In genomic region chr1:46485564-46486431, GRCh38 we compare ENCODE assay signal across 36 cellular contexts. TPM values are rescaled to one million over a fixed set of nuclear protein-coding genes. Genes with fewer than 3 reads are reported as not detected.
DNase-seq lines count a peak whose midpoint lies in the region; ATAC-seq and TF ChIP-seq lines count a peak whose summit lies in the region.
"Had no signal": no experiment of that assay in that cellular context is flagged by ENCODE, and none has a peak within 500 bp of the region (broad histone marks: within the 10 kb centered on the region; RNA-seq: fewer than 3 reads in every experiment).

No MANE protein-coding gene starts in this region.

- H3K4me2 ChIP-seq in GM23338 (peak overlapping the region; percentile 80), hepatocyte (peak overlapping the region; percentile 54), neural progenitor cell (peak overlapping the region; percentile 82)
- H3K4me2 ChIP-seq: BLaER1 had no signal

- H2AFZ ChIP-seq in GM23338 (peak overlapping the region; percentile 59), hepatocyte (no peak overlapping the region), neural progenitor cell (replicated peaks) (no peak overlapping the region)
- H2AFZ ChIP-seq: parathyroid adenoma had no signal

- H3K27me3 Mint-ChIP-seq in GM23338 (ENCODE audit: insufficient read depth, low read depth, poor library complexity), result peaks cover 91% of the 10 kb centered on the region
- H3K27me3 Mint-ChIP-seq in neural progenitor cell (ENCODE audit: insufficient read depth, low read depth), result peaks cover 83% of the 10 kb centered on the region
- H3K27me3 Mint-ChIP-seq in chondrocyte (ENCODE audit: low read depth), result peaks cover 73% of the 10 kb centered on the region

- H3K36me3 Mint-ChIP-seq in GM23338 (ENCODE audit: low read depth) (no peaks in the 10 kb centered on the region; the same call in 2 of the 3 replicates), neural progenitor cell (no peaks in the 10 kb centered on the region), chondrocyte (ENCODE audit: low read depth) (no peaks in the 10 kb centered on the region)

- H3K36me3 ChIP-seq in GM23338 (ENCODE audit: insufficient read depth), result no peaks in the 10 kb centered on the region
- no peaks in the 10 kb centered on the region for H3K36me3 ChIP-seq in hepatocyte (replicated peaks; ENCODE audit: insufficient read depth, low read depth)
- no peaks in the 10 kb centered on the region for H3K36me3 ChIP-seq in neural progenitor cell
- H3K36me3 ChIP-seq: BLaER1, gastrocnemius medialis, upper lobe of right lung had no signal

- ATAC-seq in GM23338, result peak; percentile 6
- no peak for ATAC-seq in GM18519 (IDR thresholded peaks at IDR 0.05; ENCODE audit: low FRiP score, unreplicated experiment)
- ATAC-seq: gastrocnemius medialis; mucosa of descending colon; right cardiac atrium; stimulated activated effector memory CD8-positive, alpha-beta T cell treated with anti-CD3 and anti-CD28 coated beads, Interleukin-12 subunit alpha, Interleukin-12 subunit beta, amount 100 ng/mL, for 72 hours; T-helper 17 cell; upper lobe of right lung had no signal

- DNase-seq in GM23338 (ENCODE audit: low spot score), result peak; percentile 60
- DNase-seq in NCI-H2227 (lab: John Stamatoyannopoulos, UW; ENCODE audit: unreplicated experiment), result peak; percentile 74
- DNase-seq in hepatocyte (ENCODE audit: low spot score), result no peak
- peak; percentile 69 for DNase-seq in neural progenitor cell (ENCODE audit: low spot score)
- no peak for DNase-seq in chondrocyte (ENCODE audit: low spot score)
- no peak for DNase-seq in AG20443 (ENCODE audit: low spot score)
- DNase-seq in HPDE6-E6E7 (ENCODE audit: extremely low spot score), result no peak
- DNase-seq: activated CD4-positive, alpha-beta T cell treated with anti-CD3 and anti-CD28 coated beads for 48 hours; activated effector memory CD4-positive, alpha-beta T cell treated with anti-CD3 and anti-CD28 coated beads, Interleukin-2, amount 50 U/mL, for 16 hours; activated T-cell treated with anti-CD3 and anti-CD28 coated beads, Interleukin-2, amount 50 U/mL, for 1 hour; central memory CD4-positive, alpha-beta T cell; gastrocnemius medialis; GDM1; HFFc6; hypothalamus; IMR-90; mucosa of descending colon; NCI-H1048; NCI-H2029 treated with DMSO at 0.1 percent for 48 hours; NCI-H345; NCI-H748 treated with DMSO at 0.1 percent for 48 hours; OCI-M1; stimulated activated CD4-positive, alpha-beta T cell treated with anti-CD3 and anti-CD28 coated beads, Interleukin-4, amount 100 ng/mL, for 24 hours; substantia nigra; T-helper 17 cell; upper lobe of right lung had no signal

- 0 out of 2 replicates have a peak, but pooled peaks cover 7% of the 10 kb centered on the region for H3F3A ChIP-seq in GM23338 (replicated peaks; ENCODE audit: low read depth)
- peaks cover 47% of the 10 kb centered on the region for H3F3A ChIP-seq in neural progenitor cell (ENCODE audit: low read depth)

- H3K9me3 ChIP-seq in hepatocyte (ENCODE audit: low read depth), result no peaks in the 10 kb centered on the region
- no peaks in the 10 kb centered on the region for H3K9me3 ChIP-seq in neural progenitor cell (ENCODE audit: low read depth)
- H3K9me3 ChIP-seq: BLaER1, gastrocnemius medialis, mucosa of descending colon, upper lobe of right lung had no signal

- H3K4me1 ChIP-seq in GM23338 (ENCODE audit: insufficient read depth) (peaks cover 34% of the 10 kb centered on the region), hepatocyte (ENCODE audit: insufficient read depth) (peaks cover 16% of the 10 kb centered on the region), neural progenitor cell (peaks cover 49% of the 10 kb centered on the region)
- H3K4me1 ChIP-seq: parathyroid adenoma had no signal

- no peak overlapping the region for H3K9ac ChIP-seq in neural progenitor cell
- H3K9ac ChIP-seq: BLaER1, parathyroid adenoma had no signal

- no peak for TF ChIP-seq CTCF in GM23338 (conservative IDR thresholded peaks at IDR 0.05; ENCODE audit: low read depth in 2 of 2)
- no peak for TF ChIP-seq CTCF in hepatocyte (IDR thresholded peaks at IDR 0.05; ENCODE audit: poor library complexity)
- TF ChIP-seq CTCF in neural progenitor cell (IDR thresholded peaks at IDR 0.05), result no peak
- no peak for TF ChIP-seq CTCF in chondrocyte (IDR thresholded peaks at IDR 0.05)

- no peak overlapping the region for H3K27ac ChIP-seq in GM23338 (ENCODE audit: low read depth)
- H3K27ac ChIP-seq in hepatocyte, result no peak overlapping the region
- no peak overlapping the region for H3K27ac ChIP-seq in neural progenitor cell
- H3K27ac ChIP-seq: BLaER1, gastrocnemius medialis, parathyroid adenoma, SK-N-MC, upper lobe of right lung had no signal

- H3K27ac Mint-ChIP-seq in GM23338, result no peak overlapping the region
- H3K27ac Mint-ChIP-seq in neural progenitor cell, result no peak overlapping the region
- H3K27ac Mint-ChIP-seq in chondrocyte (ENCODE audit: unreplicated experiment), result no peak overlapping the region
- H3K27ac Mint-ChIP-seq: dendritic cell treated with granulocyte-macrophage colony-stimulating factor and Interleukin-4, amounts not matched to agents 40 ng/mL and 50 ng/mL, for 4 days; HFFc6; nephron; stimulated activated effector memory CD8-positive, alpha-beta T cell treated with anti-CD3 and anti-CD28 coated beads, Interleukin-12 subunit alpha, Interleukin-12 subunit beta, amount 100 ng/mL, for 72 hours; T-helper 17 cell had no signal

- no peaks in the 10 kb centered on the region; the same call in 1 of the 3 replicates for H3K9me3 Mint-ChIP-seq in GM23338
- H3K9me3 Mint-ChIP-seq in neural progenitor cell, result peaks cover 4% of the 10 kb centered on the region
- no peaks in the 10 kb centered on the region for H3K9me3 Mint-ChIP-seq in chondrocyte (ENCODE audit: low read depth)
- H3K9me3 Mint-ChIP-seq: dendritic cell treated with granulocyte-macrophage colony-stimulating factor and Interleukin-4, amounts not matched to agents 40 ng/mL and 50 ng/mL, for 4 days; HFFc6; nephron; stimulated activated effector memory CD8-positive, alpha-beta T cell treated with anti-CD3 and anti-CD28 coated beads, Interleukin-12 subunit alpha, Interleukin-12 subunit beta, amount 100 ng/mL, for 72 hours had no signal

- H3K9me2 ChIP-seq in GM23338 (ENCODE audit: insufficient read depth) (no peaks in the 10 kb centered on the region), hepatocyte (replicated peaks; ENCODE audit: insufficient read depth) (no peaks in the 10 kb centered on the region)

- H4K20me1 ChIP-seq in GM23338 (replicated peaks; ENCODE audit: insufficient read depth), result no peaks in the 10 kb centered on the region; the same call in 1 of the 2 replicates
- no peaks in the 10 kb centered on the region for H4K20me1 ChIP-seq in hepatocyte (ENCODE audit: insufficient read depth, poor library complexity, severe bottlenecking)
- H4K20me1 ChIP-seq in neural progenitor cell (ENCODE audit: low read depth), result peaks cover 86% of the 10 kb centered on the region

- WGBS in hepatocyte (ENCODE audit: low lambda C conversion rate, missing lambda C conversion rate), result 29% methylated on average over 19 of the region's 58 CpGs

- H3K27me3 ChIP-seq in GM23338 (ENCODE audit: insufficient read depth) (peaks cover 100% of the 10 kb centered on the region), hepatocyte (peaks cover 97% of the 10 kb centered on the region), neural progenitor cell (peaks cover 100% of the 10 kb centered on the region)

- no peaks in the 10 kb centered on the region for H3K79me2 ChIP-seq in GM23338 (replicated peaks; ENCODE audit: insufficient read depth)
- H3K79me2 ChIP-seq in hepatocyte, result no peaks in the 10 kb centered on the region
- no peaks in the 10 kb centered on the region for H3K79me2 ChIP-seq in neural progenitor cell (ENCODE audit: low read depth)
- H3K79me2 ChIP-seq: parathyroid adenoma had no signal

- H3K4me3 Mint-ChIP-seq in GM23338 (peak overlapping the region; percentile 65), neural progenitor cell (peak overlapping the region; percentile 21), chondrocyte (ENCODE audit: unreplicated experiment) (no peak overlapping the region)
- H3K4me3 Mint-ChIP-seq: dendritic cell treated with granulocyte-macrophage colony-stimulating factor and Interleukin-4, amounts not matched to agents 40 ng/mL and 50 ng/mL, for 4 days; HFFc6; nephron; stimulated activated effector memory CD8-positive, alpha-beta T cell treated with anti-CD3 and anti-CD28 coated beads, Interleukin-12 subunit alpha, Interleukin-12 subunit beta, amount 100 ng/mL, for 72 hours; T-helper 17 cell had no signal

- peaks cover 36% of the 10 kb centered on the region for H3K4me1 Mint-ChIP-seq in GM23338
- peaks cover 48% of the 10 kb centered on the region for H3K4me1 Mint-ChIP-seq in neural progenitor cell
- peaks cover 14% of the 10 kb centered on the region for H3K4me1 Mint-ChIP-seq in chondrocyte (ENCODE audit: low read depth)

- H3K4me3 ChIP-seq in GM23338, result peak overlapping the region; percentile 58
- no peak overlapping the region for H3K4me3 ChIP-seq in hepatocyte
- peak overlapping the region; percentile 31 for H3K4me3 ChIP-seq in neural progenitor cell
- H3K4me3 ChIP-seq: BLaER1, gastrocnemius medialis, lung, mucosa of descending colon, SK-N-MC, upper lobe of right lung had no signal

TF ChIP-seq in GM23338, 12 proteins besides CTCF, POLR2A, EP300 and RAD21 (continues in another document):
- TF ChIP-seq JUNB (IDR thresholded peaks at IDR 0.05; ENCODE audit: unreplicated experiment) (no peak), POLR2AphosphoS5 (IDR thresholded peaks at IDR 0.05; ENCODE audit: low read depth) (no peak), EZH2 (IDR thresholded peaks at IDR 0.05; ENCODE audit: low read depth, unreplicated experiment) (peak; percentile 80)

RNA-seq across cellular contexts. Expression of gene DMBX1, which starts 3.8 kb away (rescaled TPM):
- not detected in 2 replicates for total RNA-seq in GM23338 (2014; rRNA removed; shearing (Covaris generic))
- polyA plus RNA-seq in GM23338 (2016; fragmentation: Nextera tagmentation; extraction: Ambion mirVana) (0.11 TPM in 1 of 2 replicates, not detected in the other), hepatocyte (0.32 TPM in 1 of 2 replicates, not detected in the other)
- total RNA-seq in hepatocyte (not detected in 2 replicates), neural progenitor cell (ENCODE audit: low replicate concordance) (0.06 and 0.56 TPM in 2 replicates), chondrocyte (not detected in 3 replicates)
- total RNA-seq: activated CD8-positive, alpha-beta memory T cell treated with anti-CD3 and anti-CD28 coated beads for 36 hours; gastrocnemius medialis; HFFc6; IMR-90; mucosa of descending colon; right cardiac atrium; T-helper 17 cell; upper lobe of right lung had no signal
- polyA plus RNA-seq: IMR-90, right cardiac atrium had no signal

Comparison
In these comparisons a context has a peak if more than half of its experiments do, and no peak if none do; other contexts are left out.
1. DNase-seq: peak in GM23338 (single experiment), NCI-H2227 (single experiment) and neural progenitor cell (single experiment); none in hepatocyte (single experiment), chondrocyte (single experiment), AG20443 (single experiment) and HPDE6-E6E7 (single experiment).
2. Peak in every context shown above with its lines, with median percentiles within 50 percentile points of each other: H3K4me2 ChIP-seq.